In the genomic region with DNA sequence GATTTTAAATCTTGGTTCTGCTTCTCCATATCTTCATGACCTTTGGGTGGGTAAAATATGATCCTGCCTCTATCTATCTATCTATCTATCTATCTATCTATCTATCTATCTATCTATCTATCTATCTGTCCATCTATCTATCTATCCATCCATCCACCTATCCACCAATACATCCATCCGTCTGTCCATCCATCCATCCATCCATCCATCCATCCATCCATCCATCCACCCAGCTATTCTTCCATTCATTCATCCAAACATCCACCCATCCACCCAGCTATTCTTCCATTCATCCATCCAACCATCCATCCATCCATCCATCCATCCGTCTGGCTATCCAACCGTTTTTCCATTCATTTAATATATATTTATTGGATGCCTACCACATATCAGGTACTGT, we compare ENCODE assay signal across 13 cellular contexts. TPM values are rescaled to one million over a fixed set of nuclear protein-coding genes. Genes with fewer than 3 reads are reported as not detected.
"Had no signal": no experiment of that assay in that cellular context is flagged by ENCODE, and none has a peak within 500 bp of the region (broad histone marks: within the 10 kb centered on the region; RNA-seq: fewer than 3 reads in every experiment).

No MANE protein-coding gene starts in this region.

- ATAC-seq: gastrocnemius medialis, pancreas had no signal

- H3K27me3 ChIP-seq: cardiac muscle cell, colonic mucosa, gastrocnemius medialis, pancreas, stomach had no signal

- H3K36me3 ChIP-seq: cardiac muscle cell, colonic mucosa, gastrocnemius medialis, left ventricle myocardium inferior, pancreas, stomach, thoracic aorta had no signal

- H3K9me3 ChIP-seq: colonic mucosa, gastrocnemius medialis, pancreas, thoracic aorta had no signal

- H3K4me1 ChIP-seq: colonic mucosa, gastrocnemius medialis, left ventricle myocardium inferior, pancreas had no signal

- H3K27ac ChIP-seq: cardiac muscle cell, colonic mucosa, gastrocnemius medialis, left ventricle myocardium inferior, pancreas, stomach, thoracic aorta had no signal

- DNase-seq: activated CD4-positive, alpha-beta T cell treated with anti-CD3 and anti-CD28 coated beads for 1 hour; activated CD8-positive, alpha-beta memory T cell treated with anti-CD3 and anti-CD28 coated beads, Interleukin-2, amount 50 U/mL, for 48 hours; colonic mucosa; gastrocnemius medialis; kidney; left ventricle myocardium inferior; mesenchymal stem cell; pancreas; stomach; T-helper 9 cell had no signal

- H3K4me3 ChIP-seq: cardiac muscle cell, colonic mucosa, gastrocnemius medialis, left ventricle myocardium inferior, pancreas, stomach, thoracic aorta had no signal

RNA-seq across cellular contexts. Expression of a gene that starts 11.5 kb away (rescaled TPM):
- total RNA-seq: fibroblast of lung had no signal
